ENCODE assay signal across 9 cellular contexts in the genomic region with DNA sequence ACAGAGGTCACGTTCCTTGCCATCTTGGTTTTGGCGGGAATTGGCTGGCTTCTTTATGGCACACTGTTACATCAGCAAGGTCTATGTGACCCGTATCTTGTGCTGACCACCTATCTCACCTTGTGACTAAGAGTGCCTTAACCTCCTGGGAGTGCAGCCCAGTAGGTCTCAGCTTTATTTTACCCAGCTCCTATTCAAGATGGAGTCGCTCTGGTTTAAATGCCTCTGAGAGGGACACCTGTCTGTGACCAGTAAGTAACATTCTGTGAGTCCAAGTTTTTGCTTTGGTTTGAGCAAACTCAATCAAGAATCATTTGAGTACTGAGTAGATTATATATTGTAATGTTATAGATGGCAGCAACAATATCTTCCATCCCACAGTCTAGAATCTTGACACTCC.
"Had no signal": no experiment of that assay in that cellular context is flagged by ENCODE, and none has a peak within 500 bp of the region (broad histone marks: within the 10 kb centered on the region; RNA-seq: fewer than 3 reads in every experiment).

No MANE protein-coding gene starts in this region.

- FAIRE-seq: HepG2, HTR-8/SVneo, K562 had no signal

- H3K4me2 ChIP-seq: KMS-11 had no signal

- H3K27me3 Mint-ChIP-seq: IgD-negative memory B cell had no signal

- H3K4me3 ChIP-seq: K562 had no signal

- DNase-seq: IMR-90, KBM-7, KG1 had no signal

- H3K4me1 Mint-ChIP-seq: IgD-negative memory B cell had no signal

- ATAC-seq: HepG2, K562 had no signal

- H3K9ac ChIP-seq: KMS-11 had no signal

- H3K27ac ChIP-seq: HL-60, KMS-11 had no signal

- H3K4me3 Mint-ChIP-seq: IgD-negative memory B cell had no signal

- H3K27ac Mint-ChIP-seq: IgD-negative memory B cell had no signal
